ENCODE assay signal across 1 cellular context in the genomic region with DNA sequence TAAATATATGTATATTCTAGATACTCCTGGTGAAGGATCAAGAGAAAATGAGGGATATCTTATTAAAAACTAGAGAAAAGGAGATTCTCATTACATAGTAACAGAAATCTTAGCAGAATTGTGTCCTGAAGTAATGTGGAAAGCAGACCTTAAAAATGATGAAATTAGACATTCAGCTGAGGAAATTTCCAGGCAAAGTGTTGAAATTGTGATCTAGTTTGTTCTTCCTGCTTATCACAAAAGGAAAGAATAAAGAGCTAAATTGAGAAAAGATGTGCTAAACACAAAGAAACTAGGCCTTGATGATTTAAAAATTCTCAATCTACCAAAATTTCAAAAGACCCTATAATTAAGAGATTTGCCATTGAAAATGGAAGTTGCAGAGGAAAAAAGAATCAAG.
TF ChIP-seq lines count a peak whose summit lies in the region.

No MANE protein-coding gene starts in this region.

TF ChIP-seq in IMR-90, 13 proteins besides CTCF, POLR2A, EP300 and RAD21:
- no peak for TF ChIP-seq CHD1 (IDR thresholded peaks at IDR 0.05; ENCODE audit: low read depth, low read length)
- TF ChIP-seq CEBPB (IDR thresholded peaks at IDR 0.05; ENCODE audit: low read depth, low read length), result 0 out of 2 replicates have a peak, but pooled peaks have one; percentile 43
